In the genomic region with DNA sequence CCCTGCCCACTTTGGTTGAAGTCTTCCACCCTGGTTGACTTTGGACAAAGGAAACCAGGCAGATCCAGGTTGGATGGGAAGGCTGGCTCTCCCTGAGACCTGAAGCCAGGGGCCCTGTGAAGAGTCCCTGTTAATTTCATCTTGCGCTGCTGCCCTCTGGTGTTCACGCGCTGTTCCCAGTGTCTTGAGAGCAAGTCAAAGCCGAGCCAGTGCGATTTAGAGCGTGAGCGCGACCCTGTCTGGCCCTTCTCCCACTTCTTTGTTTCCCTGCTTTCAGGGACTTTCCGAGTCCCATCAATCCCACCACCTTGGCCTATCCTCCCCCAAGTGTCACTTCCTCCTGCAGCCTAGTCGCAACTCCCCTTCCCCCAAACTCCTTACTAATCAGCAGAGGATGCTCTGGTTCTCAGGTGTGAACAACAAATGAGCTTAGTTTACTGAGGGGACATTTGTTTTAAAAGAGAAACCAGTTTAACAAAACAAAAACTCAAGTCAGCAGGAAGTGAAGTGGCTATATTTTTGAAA, we compare ENCODE assay signal across 8 cellular contexts. TPM values are rescaled to one million over a fixed set of nuclear protein-coding genes. Genes with fewer than 3 reads are reported as not detected.
A peak's percentile ranks its signal among the peaks of the same experiment; 100 is the strongest.
DNase-seq lines count a peak whose midpoint lies in the region; ATAC-seq, FAIRE-seq and TF ChIP-seq lines count a peak whose summit lies in the region.

No MANE protein-coding gene starts in this region.

- H3K9me3 Mint-ChIP-seq in activated T-cell treated with anti-CD3 and anti-CD28 coated beads, Interleukin-2, amount 50 U/mL, for 24 hours, result peaks cover 6% of the 10 kb centered on the region

- intact Hi-C loops in pancreas (cut with DNase I), result loop anchor here in 2 of 3 donors (5.0 kb wide), 2 partner anchors 157 to 162 kb away; no protein-coding TSS in a partner anchor

- TF ChIP-seq EP300 in upper lobe of left lung (IDR thresholded peaks at IDR 0.05), result no peak

- whole genome bisulfite sequencing in pancreas, 2 donors, result 1 to 2% methylated on average over 10 of the region's 10 CpGs
- 2 to 3% methylated on average over 10 of the region's 10 CpGs for WGBS in upper lobe of left lung, 2 donors

- H3K27me3 ChIP-seq in foreskin keratinocyte, result no peaks in the 10 kb centered on the region
- H3K27me3 ChIP-seq in pancreas, result no peaks in the 10 kb centered on the region
- H3K27me3 ChIP-seq in upper lobe of left lung, result no peaks in the 10 kb centered on the region

- peak overlapping the region; percentile 94 for H3K27ac Mint-ChIP-seq in activated T-cell treated with anti-CD3 and anti-CD28 coated beads, Interleukin-2, amount 50 U/mL, for 24 hours

- no peaks in the 10 kb centered on the region for H3K9me3 ChIP-seq in pancreas
- H3K9me3 ChIP-seq in upper lobe of left lung, result peaks cover 0 to 2% (median 0%) of the 10 kb centered on the region in 4 donors

- TF ChIP-seq POLR2A in upper lobe of left lung (IDR thresholded peaks at IDR 0.05), result no peak

- ATAC-seq in GM21381 (IDR thresholded peaks at IDR 0.05; ENCODE audit: unreplicated experiment) (peak; percentile 47), foreskin keratinocyte (peak; percentile 91), pancreas (peak; percentile 89 to 97 (median 95)), upper lobe of left lung (ENCODE audit: low FRiP score in 2 of 2) (peak; percentile 88 to 89)

- TF ChIP-seq CTCF in LNCAP (IDR thresholded peaks at IDR 0.05), result peak; percentile 88
- TF ChIP-seq CTCF in foreskin keratinocyte (conservative IDR thresholded peaks at IDR 0.05), result peak; percentile 93
- TF ChIP-seq CTCF in pancreas (IDR thresholded peaks at IDR 0.05), result peak; percentile 72 to 87 (median 80)
- peak; percentile 86 to 88 (median 87) for TF ChIP-seq CTCF in upper lobe of left lung (IDR thresholded peaks at IDR 0.05)

- H3K4me1 ChIP-seq in foreskin keratinocyte, result peaks cover 8% of the 10 kb centered on the region
- H3K4me1 ChIP-seq in pancreas, result no peaks in the 10 kb centered on the region
- peaks cover 4 to 29% (median 10%) of the 10 kb centered on the region in 4 donors for H3K4me1 ChIP-seq in upper lobe of left lung

- H3K27ac ChIP-seq in foreskin keratinocyte (peak overlapping the region; percentile 73), pancreas (no peak overlapping the region), upper lobe of left lung (peak overlapping the region in 2 of 4 donors; percentile 10 to 47)

- no peaks in the 10 kb centered on the region for H3K36me3 ChIP-seq in pancreas
- no peaks in the 10 kb centered on the region for H3K36me3 ChIP-seq in upper lobe of left lung

- no peak overlapping the region for H3K4me3 ChIP-seq in pancreas
- H3K4me3 ChIP-seq in upper lobe of left lung, result no peak overlapping the region

- H3K4me1 Mint-ChIP-seq in activated T-cell treated with anti-CD3 and anti-CD28 coated beads, Interleukin-2, amount 50 U/mL, for 24 hours (ENCODE audit: low read depth), result peaks cover 94% of the 10 kb centered on the region

- no peaks in the 10 kb centered on the region for H3K27me3 Mint-ChIP-seq in activated T-cell treated with anti-CD3 and anti-CD28 coated beads, Interleukin-2, amount 50 U/mL, for 24 hours

- peaks cover 9% of the 10 kb centered on the region for H3K36me3 Mint-ChIP-seq in activated T-cell treated with anti-CD3 and anti-CD28 coated beads, Interleukin-2, amount 50 U/mL, for 24 hours (ENCODE audit: low read depth)

- H3K4me3 Mint-ChIP-seq in activated T-cell treated with anti-CD3 and anti-CD28 coated beads, Interleukin-2, amount 50 U/mL, for 24 hours, result peak overlapping the region; percentile 68

- DNase-seq in Ammon's horn (ENCODE audit: low spot score) (peak; percentile 90), foreskin keratinocyte (peak; percentile 22 to 61), pancreas (peak; percentile 76 to 97 (median 89)), upper lobe of left lung (peak in 1 of 2 donors; percentile 93), amygdala (lab: John Stamatoyannopoulos, UW) (no peak)
- peak; percentile 91 for DNase-seq in activated T-cell treated with anti-CD3 and anti-CD28 coated beads, Interleukin-2, amount 50 U/mL, for 24 hours

- no peak for FAIRE-seq in pancreas (lab: Jason Lieb, UNC)

RNA-seq across cellular contexts. Expression of a gene that starts 25.8 kb away (rescaled TPM):
- total RNA-seq in foreskin keratinocyte, result 0.07 TPM in 1 of 2 replicates, not detected in the other
- 0.10 TPM in 1 of 2 replicates, not detected in the other for polyA plus RNA-seq in foreskin keratinocyte
- total RNA-seq in pancreas, result not detected
- not detected for polyA plus RNA-seq in pancreas
- under 1 TPM in 1 of 6 donors, not detected in 5; 0.49 TPM for total RNA-seq in upper lobe of left lung

Comparison
In these comparisons a context has a peak if more than half of its experiments do, and no peak if none do; other contexts are left out.
1. DNase-seq: peak in Ammon's horn (single experiment), activated T-cell treated with anti-CD3 and anti-CD28 coated beads, Interleukin-2, amount 50 U/mL, for 24 hours (single experiment), foreskin keratinocyte (2 of 2) and pancreas (6 of 6); none in amygdala (0 of 56).
2. Peak in every context shown above with its lines, with median percentiles within 50 percentile points of each other: ATAC-seq and CTCF ChIP-seq.